In the genomic region with DNA sequence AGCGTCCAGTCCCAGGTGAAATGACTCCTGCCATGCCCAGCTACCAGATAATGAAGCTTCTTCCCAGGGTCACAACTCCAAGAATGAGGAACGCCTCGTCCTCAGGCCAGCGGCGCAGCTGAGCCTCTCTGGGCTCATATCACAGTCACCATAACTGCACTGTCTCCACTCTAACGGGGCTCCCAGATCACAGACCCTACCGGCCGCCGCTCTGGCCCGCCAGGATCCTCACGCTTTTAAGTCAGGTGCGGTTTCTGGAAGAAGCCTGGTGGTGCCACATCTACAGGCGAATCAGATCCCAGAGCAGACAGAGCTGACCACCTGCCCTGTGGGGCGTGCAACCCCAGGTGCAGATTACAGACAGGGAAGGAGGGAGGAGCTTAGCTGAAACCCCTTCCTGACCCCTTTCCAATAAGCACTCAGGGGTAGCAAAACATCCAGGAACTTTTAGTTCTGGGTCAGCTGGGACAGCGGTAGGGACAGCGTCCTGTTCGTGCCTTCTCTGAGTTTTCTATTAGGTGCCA, we compare ENCODE assay signal across 12 cellular contexts.
"Had no signal": no experiment of that assay in that cellular context is flagged by ENCODE, and none has a peak within 500 bp of the region (broad histone marks: within the 10 kb centered on the region; RNA-seq: fewer than 3 reads in every experiment).

No MANE protein-coding gene starts in this region.

- H3K36me3 ChIP-seq: lower lobe of right lung, transverse colon had no signal

- H3K9me3 Mint-ChIP-seq: naive thymus-derived CD8-positive, alpha-beta T cell; stimulated activated effector memory CD8-positive, alpha-beta T cell treated with anti-CD3 and anti-CD28 coated beads, Interleukin-12 subunit alpha, Interleukin-12 subunit beta, amount 100 ng/mL, for 72 hours had no signal

- H3K9me3 ChIP-seq: lower lobe of right lung, transverse colon had no signal

- H3K27me3 Mint-ChIP-seq: naive thymus-derived CD8-positive, alpha-beta T cell had no signal

- H3K4me3 Mint-ChIP-seq: stimulated activated effector memory CD8-positive, alpha-beta T cell treated with anti-CD3 and anti-CD28 coated beads, Interleukin-12 subunit alpha, Interleukin-12 subunit beta, amount 100 ng/mL, for 72 hours had no signal

- H3K27ac ChIP-seq: lower lobe of right lung had no signal

- H3K4me3 ChIP-seq: lower lobe of right lung, transverse colon had no signal

- ATAC-seq: lower lobe of right lung; naive thymus-derived CD8-positive, alpha-beta T cell; stimulated activated effector memory CD8-positive, alpha-beta T cell treated with anti-CD3 and anti-CD28 coated beads, Interleukin-12 subunit alpha, Interleukin-12 subunit beta, amount 100 ng/mL, for 72 hours had no signal

- DNase-seq: activated CD4-positive, alpha-beta T cell treated with anti-CD3 and anti-CD28 coated beads, Interleukin-2, amount 50 U/mL, for 1 hour; activated CD4-positive, CD25-positive, alpha-beta regulatory T cell; activated naive CD4-positive, alpha-beta T cell treated with anti-CD3 and anti-CD28 coated beads, Interleukin-2, amount 50 U/mL, for 16 hours; amniotic stem cell; dermis blood vessel endothelial cell; hippocampal formation; lower lobe of right lung; naive thymus-derived CD8-positive, alpha-beta T cell; retina; transverse colon had no signal

- H3K36me3 Mint-ChIP-seq: brain had no signal

- H3K27ac Mint-ChIP-seq: stimulated activated effector memory CD8-positive, alpha-beta T cell treated with anti-CD3 and anti-CD28 coated beads, Interleukin-12 subunit alpha, Interleukin-12 subunit beta, amount 100 ng/mL, for 72 hours had no signal
